Comparison of ENCODE assay signal across 8 cellular contexts in genomic region chr10:70880077-70880534, GRCh38. TPM values are rescaled to one million over a fixed set of nuclear protein-coding genes. Genes with fewer than 3 reads are reported as not detected.
DNase-seq lines count a peak whose midpoint lies in the region; ATAC-seq and TF ChIP-seq lines count a peak whose summit lies in the region.

No MANE protein-coding gene starts in this region.

- H3K4me2 ChIP-seq in DND-41 (ENCODE audit: insufficient read depth, low read length), result no peak overlapping the region

- H3K27ac ChIP-seq in DND-41 (ENCODE audit: low read length) (no peak overlapping the region), caudate nucleus (ENCODE audit: low read depth, low read length) (no peak overlapping the region)

- no peaks in the 10 kb centered on the region for H3K9me3 ChIP-seq in DND-41 (ENCODE audit: insufficient read depth, low read length, severe bottlenecking)

- peak; percentile 79 for DNase-seq in DND-41
- peak; percentile 68 for DNase-seq in NCI-H2227 (lab: John Stamatoyannopoulos, UW; ENCODE audit: unreplicated experiment)
- DNase-seq in activated CD4-positive, CD25-positive, alpha-beta regulatory T cell treated with anti-CD3 and anti-CD28 coated beads, Interleukin-2, amount 50 U/mL, for 16 hours (ENCODE audit: low read depth, low spot score), result peak; percentile 48
- DNase-seq in caudate nucleus (lab: John Stamatoyannopoulos, UW), result peak in 55 of 61 donors; percentile 10 to 85 (median 60)
- peak; percentile 70 to 84 for DNase-seq in left colon
- peak; percentile 72 for DNase-seq in stimulated activated CD4-positive, alpha-beta T cell treated with anti-CD3 and anti-CD28 coated beads, Interleukin-2, amount 100 ng/mL, for 48 hours

- H3K27me3 ChIP-seq in DND-41 (ENCODE audit: insufficient read depth, low read length, poor library complexity), result no peaks in the 10 kb centered on the region

- peak; percentile 97 for ATAC-seq in DND-41 (ENCODE audit: insufficient read depth, low read depth)
- peak; percentile 65 for ATAC-seq in HG02678 (IDR thresholded peaks at IDR 0.05; ENCODE audit: unreplicated experiment)
- ATAC-seq in left colon, result peak; percentile 93
- no peak for ATAC-seq in HG03095 (IDR thresholded peaks at IDR 0.05; ENCODE audit: unreplicated experiment)

- intact Hi-C loops in left colon (cut with DNase I, micrococcal nuclease), result loop anchor here in 1 of 2 donors (5.0 kb wide), 1 partner anchor 63 kb away; the partner anchor contains the start of gene SGPL1

- H3K4me1 ChIP-seq in DND-41 (ENCODE audit: insufficient read depth, low read length), result no peaks in the 10 kb centered on the region

- no peaks in the 10 kb centered on the region for H3K79me2 ChIP-seq in DND-41 (ENCODE audit: insufficient read depth, low read length)

- H4K20me1 ChIP-seq in DND-41 (ENCODE audit: insufficient read depth, low read length), result no peaks in the 10 kb centered on the region

- H3K9ac ChIP-seq in DND-41 (ENCODE audit: low read depth, low read length), result no peak overlapping the region

- H3K36me3 ChIP-seq in DND-41 (ENCODE audit: insufficient read depth, low read length), result peaks cover 35% of the 10 kb centered on the region

- H3K4me3 ChIP-seq in DND-41 (ENCODE audit: low read depth in 1 of 2, low read length in 2 of 2), result no peak overlapping the region

- no peak overlapping the region for H2AFZ ChIP-seq in DND-41 (ENCODE audit: low read depth, low read length)

- TF ChIP-seq CTCF in DND-41 (IDR thresholded peaks at IDR 0.05; ENCODE audit: borderline replicate concordance, extremely low read depth, low read length, poor library complexity, severe bottlenecking), result peak; percentile 92

RNA-seq across cellular contexts. Expression of gene PCBD1, which starts 8.3 kb away (rescaled TPM):
- total RNA-seq in left colon, result 10 to 100 TPM; 67.6 to 78.2 TPM
